Comparison of ENCODE assay signal across 8 cellular contexts in the genomic region with DNA sequence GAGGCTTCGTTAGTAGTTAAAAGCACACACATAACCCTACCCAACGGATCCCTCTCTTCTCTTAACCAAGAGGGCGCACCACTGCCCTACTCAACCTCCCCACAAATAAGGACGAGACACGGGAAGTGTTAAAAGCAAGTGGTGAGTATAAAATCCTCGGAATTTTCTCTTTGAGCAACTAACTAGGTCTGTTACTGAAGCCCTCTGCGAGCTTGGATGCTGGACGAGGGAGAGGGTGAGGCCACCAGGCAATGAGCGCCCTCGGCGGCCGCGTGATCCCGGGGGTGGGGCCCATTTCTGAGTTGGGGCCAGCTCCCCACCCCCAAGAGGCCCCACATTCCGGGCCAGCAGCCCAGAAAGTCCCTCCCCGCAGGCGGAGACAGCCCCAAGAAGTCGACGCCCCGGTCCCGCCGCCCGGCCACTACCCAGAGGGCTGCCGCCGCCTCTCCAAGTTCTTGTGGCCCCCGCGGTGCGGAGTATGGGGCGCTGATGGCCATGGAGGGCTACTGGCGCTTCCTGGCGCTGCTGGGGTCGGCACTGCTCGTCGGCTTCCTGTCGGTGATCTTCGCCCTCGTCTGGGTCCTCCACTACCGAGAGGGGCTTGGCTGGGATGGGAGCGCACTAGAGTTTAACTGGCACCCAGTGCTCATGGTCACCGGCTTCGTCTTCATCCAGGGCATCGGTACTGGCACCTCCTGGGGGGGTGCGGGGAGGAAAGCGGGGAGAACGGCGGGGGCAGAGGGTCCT. TPM values are rescaled to one million over a fixed set of nuclear protein-coding genes. Genes with fewer than 3 reads are reported as not detected.
DNase-seq lines count a peak whose midpoint lies in the region; ATAC-seq, FAIRE-seq and TF ChIP-seq lines count a peak whose summit lies in the region.

A gene with protein sequence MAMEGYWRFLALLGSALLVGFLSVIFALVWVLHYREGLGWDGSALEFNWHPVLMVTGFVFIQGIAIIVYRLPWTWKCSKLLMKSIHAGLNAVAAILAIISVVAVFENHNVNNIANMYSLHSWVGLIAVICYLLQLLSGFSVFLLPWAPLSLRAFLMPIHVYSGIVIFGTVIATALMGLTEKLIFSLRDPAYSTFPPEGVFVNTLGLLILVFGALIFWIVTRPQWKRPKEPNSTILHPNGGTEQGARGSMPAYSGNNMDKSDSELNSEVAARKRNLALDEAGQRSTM (plus strand): TSS at position 418 of the 747 bp plus-strand sequence. CDS start 72 bp downstream, at position 490.

- DNase-seq in activated CD4-positive, alpha-beta T cell treated with anti-CD3 and anti-CD28 coated beads for 48 hours = peak; percentile 33
- no peak for DNase-seq in activated CD4-positive, alpha-beta T cell treated with anti-CD3 and anti-CD28 coated beads, Interleukin-2, amount 50 U/mL, for 4 hours
- DNase-seq in NCI-H446 treated with DMSO at 0.1 percent for 48 hours (lab: John Stamatoyannopoulos, UW) = peak; percentile 3
- peak; percentile 43 for DNase-seq in amniotic stem cell (lab: John Stamatoyannopoulos, UW)
- peak; percentile 87 to 88 for DNase-seq in heart right ventricle
- peak; percentile 9 to 80 (median 56) for DNase-seq in pancreas
- no peak for DNase-seq in activated CD4-positive, CD25-positive, alpha-beta regulatory T cell (lab: John Stamatoyannopoulos, UW)

- peak within 1 kb of the TSS; percentile 78 for H3K27ac ChIP-seq in HEK293 (ENCODE audit: extremely low read depth, low read depth, low read length)
- peak within 1 kb of the TSS; percentile 76 to 97 (median 88) for H3K27ac ChIP-seq in heart right ventricle
- peak within 1 kb of the TSS in 3 of 4 donors; percentile 7 to 65 (median 55) for H3K27ac ChIP-seq in pancreas

- FAIRE-seq in pancreas (lab: Jason Lieb, UNC) = no peak

- CTCF ChIA-PET in HEK293 (lab: Yijun Ruan, JAX) = interaction anchor here (0.5 to 1.5 kb wide), 2 partner anchors 9 to 180 kb away, joined by 3 read pairs; no protein-coding TSS in a partner anchor

- H3K9me3 ChIP-seq in HEK293 (ENCODE audit: control insufficient read depth, insufficient read depth, low read depth, low read length) (no peaks in the 10 kb centered on the region), heart right ventricle (no peaks in the 10 kb centered on the region), pancreas (no peaks in the 10 kb centered on the region)

- H3K27me3 ChIP-seq in heart right ventricle (no peaks in the 10 kb centered on the region), pancreas (no peaks in the 10 kb centered on the region)

- ATAC-seq in heart right ventricle (peak; percentile 82 to 91 (median 86)), pancreas (peak; percentile 62 to 72 (median 68))

- 0 to 1% methylated on average over 45 to 46 of the region's 46 CpGs for WGBS in heart right ventricle, 2 donors
- 3 to 4% methylated on average over 46 of the region's 46 CpGs for WGBS in pancreas, 2 donors

- intact Hi-C loops in heart right ventricle (cut with DNase I) = loop anchor here in 5 of 10 donors (2.0 to 10.0 kb wide), 2 partner anchors 87 kb away; a partner anchor contains a TSS
- intact Hi-C loops in pancreas (cut with DNase I) = no loop called here

- H3K36me3 ChIP-seq in HEK293 (ENCODE audit: control insufficient read depth in 2 of 2, insufficient read depth in 1 of 2, low read length in 2 of 2) (no peaks in the 10 kb centered on the region), heart right ventricle (no peaks in the 10 kb centered on the region), pancreas (no peaks in the 10 kb centered on the region)

- peak within 1 kb of the TSS; percentile 51 for H3K4me3 ChIP-seq in HEK293 (ENCODE audit: low read depth, low read length)
- H3K4me3 ChIP-seq in heart right ventricle = peak within 1 kb of the TSS; percentile 66 to 93 (median 82)
- H3K4me3 ChIP-seq in pancreas = peak within 1 kb of the TSS; percentile 25 to 53 (median 32)

- POLR2A ChIA-PET in HEK293 (lab: Yijun Ruan, JAX) = interaction anchor here (0.6 to 1.3 kb wide), 2 partner anchors 16 to 658 kb away, joined by 3 to 4 read pairs; no protein-coding TSS in a partner anchor

- no peaks in the 10 kb centered on the region for H3K4me1 ChIP-seq in HEK293 (ENCODE audit: control insufficient read depth, insufficient read depth, low read length)
- H3K4me1 ChIP-seq in heart right ventricle = peaks cover 5 to 42% (median 31%) of the 10 kb centered on the region in 9 donors
- H3K4me1 ChIP-seq in pancreas = no peaks in the 10 kb centered on the region

- TF ChIP-seq CTCF in HEK293 (tag by site-specific recombination; IDR thresholded peaks at IDR 0.05) (0 out of 2 replicates have a peak, but pooled peaks have one; percentile 13), heart right ventricle (IDR thresholded peaks at IDR 0.05) (peak in 1 of 9 donors; percentile 14), pancreas (IDR thresholded peaks at IDR 0.05) (no peak)

TF ChIP-seq in HEK293, 187 proteins besides CTCF, POLR2A, EP300 and RAD21 (continues in another document):
- TF ChIP-seq GLIS2 (tag by site-specific recombination; IDR thresholded peaks at IDR 0.05) (peak; percentile 86), ZFP37 (tag by site-specific recombination; IDR thresholded peaks at IDR 0.05) (peak; percentile 81), ZNF623 (tag by site-specific recombination; IDR thresholded peaks at IDR 0.05) (no peak), ZNF335 (tag by site-specific recombination; conservative IDR thresholded peaks at IDR 0.05) (peak; percentile 92), KLF1 (tag by site-specific recombination; IDR thresholded peaks at IDR 0.05) (peak; percentile 63), SP3 (tag by site-specific recombination; IDR thresholded peaks at IDR 0.05) (peak; percentile 56), ZIC2 (tag by site-specific recombination; IDR thresholded peaks at IDR 0.05) (peak; percentile 54), ZNF341 (tag by site-specific recombination; IDR thresholded peaks at IDR 0.05; ENCODE audit: low read depth) (0 out of 2 replicates have a peak, but pooled peaks have one; percentile 17), ZNF24 (tag by site-specific recombination; IDR thresholded peaks at IDR 0.05) (peak; percentile 17; the same call in 1 of the 2 replicates), ZBTB20 (tag by site-specific recombination; IDR thresholded peaks at IDR 0.05) (peak; percentile 71; the same call in 1 of the 2 replicates), KLF8 (tag by site-specific recombination; IDR thresholded peaks at IDR 0.05) (peak; percentile 69; the same call in 1 of the 2 replicates), ZFP69B (tag by site-specific recombination; IDR thresholded peaks at IDR 0.05) (peak; percentile 96)
- TF ChIP-seq, protein P1, sequence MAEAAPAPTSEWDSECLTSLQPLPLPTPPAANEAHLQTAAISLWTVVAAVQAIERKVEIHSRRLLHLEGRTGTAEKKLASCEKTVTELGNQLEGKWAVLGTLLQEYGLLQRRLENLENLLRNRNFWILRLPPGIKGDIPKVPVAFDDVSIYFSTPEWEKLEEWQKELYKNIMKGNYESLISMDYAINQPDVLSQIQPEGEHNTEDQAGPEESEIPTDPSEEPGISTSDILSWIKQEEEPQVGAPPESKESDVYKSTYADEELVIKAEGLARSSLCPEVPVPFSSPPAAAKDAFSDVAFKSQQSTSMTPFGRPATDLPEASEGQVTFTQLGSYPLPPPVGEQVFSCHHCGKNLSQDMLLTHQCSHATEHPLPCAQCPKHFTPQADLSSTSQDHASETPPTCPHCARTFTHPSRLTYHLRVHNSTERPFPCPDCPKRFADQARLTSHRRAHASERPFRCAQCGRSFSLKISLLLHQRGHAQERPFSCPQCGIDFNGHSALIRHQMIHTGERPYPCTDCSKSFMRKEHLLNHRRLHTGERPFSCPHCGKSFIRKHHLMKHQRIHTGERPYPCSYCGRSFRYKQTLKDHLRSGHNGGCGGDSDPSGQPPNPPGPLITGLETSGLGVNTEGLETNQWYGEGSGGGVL (tag by site-specific recombination; IDR thresholded peaks at IDR 0.05) = peak; percentile 37; the same call in 1 of the 2 replicates
- TF ChIP-seq, protein P2, sequence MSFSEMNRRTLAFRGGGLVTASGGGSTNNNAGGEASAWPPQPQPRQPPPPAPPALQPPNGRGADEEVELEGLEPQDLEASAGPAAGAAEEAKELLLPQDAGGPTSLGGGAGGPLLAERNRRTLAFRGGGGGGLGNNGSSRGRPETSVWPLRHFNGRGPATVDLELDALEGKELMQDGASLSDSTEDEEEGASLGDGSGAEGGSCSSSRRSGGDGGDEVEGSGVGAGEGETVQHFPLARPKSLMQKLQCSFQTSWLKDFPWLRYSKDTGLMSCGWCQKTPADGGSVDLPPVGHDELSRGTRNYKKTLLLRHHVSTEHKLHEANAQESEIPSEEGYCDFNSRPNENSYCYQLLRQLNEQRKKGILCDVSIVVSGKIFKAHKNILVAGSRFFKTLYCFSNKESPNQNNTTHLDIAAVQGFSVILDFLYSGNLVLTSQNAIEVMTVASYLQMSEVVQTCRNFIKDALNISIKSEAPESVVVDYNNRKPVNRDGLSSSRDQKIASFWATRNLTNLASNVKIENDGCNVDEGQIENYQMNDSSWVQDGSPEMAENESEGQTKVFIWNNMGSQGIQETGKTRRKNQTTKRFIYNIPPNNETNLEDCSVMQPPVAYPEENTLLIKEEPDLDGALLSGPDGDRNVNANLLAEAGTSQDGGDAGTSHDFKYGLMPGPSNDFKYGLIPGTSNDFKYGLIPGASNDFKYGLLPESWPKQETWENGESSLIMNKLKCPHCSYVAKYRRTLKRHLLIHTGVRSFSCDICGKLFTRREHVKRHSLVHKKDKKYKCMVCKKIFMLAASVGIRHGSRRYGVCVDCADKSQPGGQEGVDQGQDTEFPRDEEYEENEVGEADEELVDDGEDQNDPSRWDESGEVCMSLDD (tag by site-specific recombination; IDR thresholded peaks at IDR 0.05) = peak; percentile 44; the same call in 1 of the 2 replicates
- TF ChIP-seq, protein P3, sequence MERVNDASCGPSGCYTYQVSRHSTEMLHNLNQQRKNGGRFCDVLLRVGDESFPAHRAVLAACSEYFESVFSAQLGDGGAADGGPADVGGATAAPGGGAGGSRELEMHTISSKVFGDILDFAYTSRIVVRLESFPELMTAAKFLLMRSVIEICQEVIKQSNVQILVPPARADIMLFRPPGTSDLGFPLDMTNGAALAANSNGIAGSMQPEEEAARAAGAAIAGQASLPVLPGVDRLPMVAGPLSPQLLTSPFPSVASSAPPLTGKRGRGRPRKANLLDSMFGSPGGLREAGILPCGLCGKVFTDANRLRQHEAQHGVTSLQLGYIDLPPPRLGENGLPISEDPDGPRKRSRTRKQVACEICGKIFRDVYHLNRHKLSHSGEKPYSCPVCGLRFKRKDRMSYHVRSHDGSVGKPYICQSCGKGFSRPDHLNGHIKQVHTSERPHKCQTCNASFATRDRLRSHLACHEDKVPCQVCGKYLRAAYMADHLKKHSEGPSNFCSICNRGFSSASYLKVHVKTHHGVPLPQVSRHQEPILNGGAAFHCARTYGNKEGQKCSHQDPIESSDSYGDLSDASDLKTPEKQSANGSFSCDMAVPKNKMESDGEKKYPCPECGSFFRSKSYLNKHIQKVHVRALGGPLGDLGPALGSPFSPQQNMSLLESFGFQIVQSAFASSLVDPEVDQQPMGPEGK (tag by site-specific recombination; IDR thresholded peaks at IDR 0.05) = peak; percentile 84

RNA-seq across cellular contexts. Expression of the gene that starts here (rescaled TPM):
- total RNA-seq in heart right ventricle (10 to 100 TPM; 26.1 to 67.5 (median 44.5) TPM), pancreas (10 to 100 TPM in 3 of 6 donors, 1 to 10 TPM in 3; 4.4 to 29.3 (median 13.0) TPM)
- polyA plus RNA-seq in heart right ventricle (10 to 100 TPM; 26.3 to 56.3 TPM), pancreas (1 to 10 TPM; 7.2 to 8.2 TPM)

Comparison
In these comparisons a context has a peak if more than half of its experiments do, and no peak if none do; other contexts are left out.
1. DNase-seq: peak in activated CD4-positive, alpha-beta T cell treated with anti-CD3 and anti-CD28 coated beads for 48 hours (single experiment), NCI-H446 treated with DMSO at 0.1 percent for 48 hours (single experiment), amniotic stem cell (single experiment), heart right ventricle (2 of 2) and pancreas (6 of 6); none in activated CD4-positive, alpha-beta T cell treated with anti-CD3 and anti-CD28 coated beads, Interleukin-2, amount 50 U/mL, for 4 hours (0 of 2) and activated CD4-positive, CD25-positive, alpha-beta regulatory T cell (0 of 4).
2. Peak in every context shown above with its lines, with median percentiles within 50 percentile points of each other: H3K27ac ChIP-seq and H3K4me3 ChIP-seq.